1 cellular context compared by ENCODE assay signal in the genomic region with DNA sequence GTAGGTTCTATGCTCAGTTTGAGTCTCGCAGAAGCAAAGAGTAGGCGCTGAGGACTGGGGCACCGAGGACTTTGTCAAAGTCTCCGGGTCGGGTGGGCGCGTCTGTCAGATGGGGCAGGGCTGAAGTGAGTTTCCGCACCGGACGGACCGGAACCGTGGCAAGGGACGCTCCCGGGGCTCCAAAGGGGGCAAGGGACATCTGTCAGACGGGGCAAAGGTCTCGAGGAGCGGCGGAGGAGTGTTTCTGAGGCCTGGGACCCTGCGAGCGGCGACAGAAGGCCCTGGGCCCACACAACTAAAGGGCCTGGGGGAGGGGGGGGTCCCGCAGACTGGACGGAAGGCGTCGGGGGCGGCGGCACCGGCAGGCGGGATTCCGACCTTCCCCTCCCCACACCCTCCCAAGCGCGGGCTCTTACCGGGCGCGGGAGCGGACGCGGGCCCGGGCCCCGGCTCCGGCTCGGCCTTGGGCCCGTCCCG.
A peak's percentile ranks its signal among the peaks of the same experiment; 100 is the strongest.
TF ChIP-seq lines count a peak whose summit lies in the region.

No MANE protein-coding gene starts in this region.

TF ChIP-seq in K562, 482 proteins besides CTCF, POLR2A, EP300 and RAD21:
- TF ChIP-seq ZNF146 (CRISPR knock-in tag; IDR thresholded peaks at IDR 0.05; ENCODE audit: unreplicated experiment) (peak; percentile 12), COPS2 (conservative IDR thresholded peaks at IDR 0.05) (no peak), HDAC1 (IDR thresholded peaks at IDR 0.05) (peak in 1 of 2 experiments; percentile 32; a peak in 1 of 4 replicates), ZNF696 (CRISPR knock-in tag; conservative IDR thresholded peaks at IDR 0.05) (no peak), ZBTB1 (CRISPR knock-in tag; IDR thresholded peaks at IDR 0.05; ENCODE audit: borderline replicate concordance, low read depth) (0 out of 2 replicates have a peak, but pooled peaks have one; percentile 31), FIP1L1 (IDR thresholded peaks at IDR 0.05; ENCODE audit: low read depth, low read length, poor library complexity, severe bottlenecking) (peak; percentile 3), FOXK1 (CRISPR knock-in tag; IDR thresholded peaks at IDR 0.05; ENCODE audit: borderline replicate concordance) (no peak), SP1 (CRISPR knock-in tag; IDR thresholded peaks at IDR 0.05) (no peak), RBFOX2 (IDR thresholded peaks at IDR 0.05; ENCODE audit: low read depth, low read length) (peak; percentile 55; the same call in 1 of the 2 replicates), XRCC4 (IDR thresholded peaks at IDR 0.05; ENCODE audit: extremely low read depth, insufficient read depth, insufficient read length) (no peak), ZBTB17 (CRISPR knock-in tag; IDR thresholded peaks at IDR 0.05) (peak; percentile 79), FOXM1 (IDR thresholded peaks at IDR 0.05; ENCODE audit: low read depth) (no peak), FOXM1 (CRISPR knock-in tag; IDR thresholded peaks at IDR 0.05; ENCODE audit: low read depth) (0 out of 2 replicates have a peak, but pooled peaks have one; percentile 31), PHF8 (IDR thresholded peaks at IDR 0.05; ENCODE audit: borderline replicate concordance, low read length) (peak; percentile 3; the same call in 1 of the 2 replicates), RBM14 (IDR thresholded peaks at IDR 0.05; ENCODE audit: borderline replicate concordance, insufficient read depth, low read depth, low read length) (0 out of 2 replicates have a peak, but pooled peaks have one; percentile 65)
